In the genomic region with DNA sequence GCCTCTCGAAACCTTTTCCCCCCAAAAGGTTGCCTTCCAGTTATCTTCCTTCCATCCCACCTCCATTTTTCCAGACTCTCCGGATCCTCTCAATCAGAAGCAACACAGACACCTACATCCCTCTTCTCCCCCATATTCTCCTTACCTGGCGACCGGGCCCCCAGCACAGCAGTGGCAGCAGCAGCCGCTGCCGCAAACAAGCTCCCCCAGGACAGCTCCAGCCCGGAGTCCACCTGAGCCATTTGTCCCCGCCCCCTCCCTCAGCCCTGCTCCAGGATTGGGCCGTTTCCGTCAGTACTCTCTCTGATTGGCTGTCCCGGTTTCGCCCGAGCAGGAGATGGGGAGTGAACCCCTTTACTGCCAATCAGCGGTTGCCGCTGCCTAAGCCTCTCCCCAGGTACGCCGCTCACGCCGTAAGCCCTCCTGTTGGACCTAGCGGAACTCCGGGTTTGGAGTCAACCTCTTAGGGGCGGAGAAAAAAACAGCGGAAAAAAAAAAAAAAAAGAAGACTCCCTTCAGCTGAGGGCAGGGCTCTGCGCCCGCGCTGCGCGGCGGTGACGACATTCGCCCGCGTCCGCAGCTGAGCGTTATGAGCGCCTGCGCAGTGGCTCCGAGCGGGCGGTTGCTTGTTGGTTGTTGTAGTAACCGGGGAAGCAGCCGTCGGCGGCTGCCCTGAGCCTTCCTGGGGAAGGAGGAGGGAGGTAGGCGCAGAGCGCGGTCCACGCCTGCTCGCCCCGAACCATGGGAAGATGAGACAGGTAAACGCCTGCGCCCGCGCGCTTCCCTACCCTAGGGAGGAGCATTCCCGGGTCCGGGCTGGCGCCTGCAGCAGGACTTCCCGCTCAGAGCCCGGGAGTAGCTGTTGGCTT, we compare ENCODE assay signal across 8 cellular contexts. TPM values are rescaled to one million over a fixed set of nuclear protein-coding genes. Genes with fewer than 3 reads are reported as not detected.
DNase-seq lines count a peak whose midpoint lies in the region; ATAC-seq, FAIRE-seq and TF ChIP-seq lines count a peak whose summit lies in the region.

A gene with protein sequence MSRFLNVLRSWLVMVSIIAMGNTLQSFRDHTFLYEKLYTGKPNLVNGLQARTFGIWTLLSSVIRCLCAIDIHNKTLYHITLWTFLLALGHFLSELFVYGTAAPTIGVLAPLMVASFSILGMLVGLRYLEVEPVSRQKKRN (minus strand): TSS at position 247 of the 869 bp plus-strand sequence. CDS start 3,374 bp downstream, outside the sequence.
A gene with protein sequence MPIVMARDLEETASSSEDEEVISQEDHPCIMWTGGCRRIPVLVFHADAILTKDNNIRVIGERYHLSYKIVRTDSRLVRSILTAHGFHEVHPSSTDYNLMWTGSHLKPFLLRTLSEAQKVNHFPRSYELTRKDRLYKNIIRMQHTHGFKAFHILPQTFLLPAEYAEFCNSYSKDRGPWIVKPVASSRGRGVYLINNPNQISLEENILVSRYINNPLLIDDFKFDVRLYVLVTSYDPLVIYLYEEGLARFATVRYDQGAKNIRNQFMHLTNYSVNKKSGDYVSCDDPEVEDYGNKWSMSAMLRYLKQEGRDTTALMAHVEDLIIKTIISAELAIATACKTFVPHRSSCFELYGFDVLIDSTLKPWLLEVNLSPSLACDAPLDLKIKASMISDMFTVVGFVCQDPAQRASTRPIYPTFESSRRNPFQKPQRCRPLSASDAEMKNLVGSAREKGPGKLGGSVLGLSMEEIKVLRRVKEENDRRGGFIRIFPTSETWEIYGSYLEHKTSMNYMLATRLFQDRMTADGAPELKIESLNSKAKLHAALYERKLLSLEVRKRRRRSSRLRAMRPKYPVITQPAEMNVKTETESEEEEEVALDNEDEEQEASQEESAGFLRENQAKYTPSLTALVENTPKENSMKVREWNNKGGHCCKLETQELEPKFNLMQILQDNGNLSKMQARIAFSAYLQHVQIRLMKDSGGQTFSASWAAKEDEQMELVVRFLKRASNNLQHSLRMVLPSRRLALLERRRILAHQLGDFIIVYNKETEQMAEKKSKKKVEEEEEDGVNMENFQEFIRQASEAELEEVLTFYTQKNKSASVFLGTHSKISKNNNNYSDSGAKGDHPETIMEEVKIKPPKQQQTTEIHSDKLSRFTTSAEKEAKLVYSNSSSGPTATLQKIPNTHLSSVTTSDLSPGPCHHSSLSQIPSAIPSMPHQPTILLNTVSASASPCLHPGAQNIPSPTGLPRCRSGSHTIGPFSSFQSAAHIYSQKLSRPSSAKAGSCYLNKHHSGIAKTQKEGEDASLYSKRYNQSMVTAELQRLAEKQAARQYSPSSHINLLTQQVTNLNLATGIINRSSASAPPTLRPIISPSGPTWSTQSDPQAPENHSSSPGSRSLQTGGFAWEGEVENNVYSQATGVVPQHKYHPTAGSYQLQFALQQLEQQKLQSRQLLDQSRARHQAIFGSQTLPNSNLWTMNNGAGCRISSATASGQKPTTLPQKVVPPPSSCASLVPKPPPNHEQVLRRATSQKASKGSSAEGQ (N-terminal part only) (plus strand): TSS at position 617 of the 869 bp plus-strand sequence. CDS start 1,904 bp downstream, outside the sequence.

- peak within 1 kb of the TSS; percentile 69 to 85 for H3K27ac ChIP-seq in prostate gland

- H3K9me3 ChIP-seq in prostate gland: no peaks in the 10 kb centered on the region

- H3K36me3 ChIP-seq in prostate gland: no peaks in the 10 kb centered on the region

- WGBS in prostate gland: under 1% methylated on average over 60 of the region's 60 CpGs

- H3K4me3 ChIP-seq in prostate gland: peak within 1 kb of the TSS; percentile 56 to 88

- peak; percentile 88 for TF ChIP-seq POLR2A in prostate gland (IDR thresholded peaks at IDR 0.05)

- ATAC-seq in GM18498 (IDR thresholded peaks at IDR 0.05; ENCODE audit: unreplicated experiment): peak; percentile 97
- ATAC-seq in HG02938 (IDR thresholded peaks at IDR 0.05; ENCODE audit: unreplicated experiment): peak; percentile 95
- peak; percentile 96 for ATAC-seq in left ventricle myocardium superior

- H3K27me3 ChIP-seq in prostate gland (replicated peaks; ENCODE audit: insufficient read depth): no peaks in the 10 kb centered on the region

- FAIRE-seq in urothelium cell line (lab: Jason Lieb, UNC): peak; percentile 97

- DNase-seq in NCI-H187 (lab: John Stamatoyannopoulos, UW) (peak; percentile 97 to 100), T-helper 2 cell (peak; percentile 92 to 100 (median 96)), anterior cingulate cortex (lab: John Stamatoyannopoulos, UW) (peak; percentile 94 to 100 (median 98)), left ventricle myocardium superior (peak; percentile 99), prostate gland (ENCODE audit: low spot score) (peak; percentile 98), urothelium cell line (ENCODE audit: low spot score) (peak; percentile 99)

- TF ChIP-seq CTCF in prostate gland (IDR thresholded peaks at IDR 0.05): peak in 1 of 4 experiments; percentile 5

- intact Hi-C loops in left ventricle myocardium superior (cut with micrococcal nuclease) (no loop called here), prostate gland (cut with DNase I) (no loop called here)

- no peaks in the 10 kb centered on the region for H3K4me1 ChIP-seq in prostate gland (replicated peaks)

RNA-seq across cellular contexts. Expression of the first gene that starts in this region (rescaled TPM):
- 6.2 TPM for total RNA-seq in left ventricle myocardium superior
- 10 to 100 TPM; 16.7 to 54.6 TPM for total RNA-seq in prostate gland

RNA-seq across cellular contexts. Expression of the second gene that starts in this region (rescaled TPM):
- 15.8 TPM for total RNA-seq in left ventricle myocardium superior
- 10 to 100 TPM; 40.3 to 46.2 TPM for total RNA-seq in prostate gland

Comparison
In these comparisons a context has a peak if more than half of its experiments do, and no peak if none do; other contexts are left out.
1. Peak in every context shown above with its lines: DNase-seq, ATAC-seq, H3K4me3 ChIP-seq and H3K27ac ChIP-seq.